1 cellular context compared by ENCODE assay signal in genomic region chr17:75326587-75326955, GRCh38.
A peak's percentile ranks its signal among the peaks of the same experiment; 100 is the strongest.
TF ChIP-seq lines count a peak whose summit lies in the region.

No MANE protein-coding gene starts in this region.

TF ChIP-seq in HepG2, 621 proteins besides CTCF, POLR2A, EP300 and RAD21 (continued from another document):
- 0 out of 2 replicates have a peak, but pooled peaks have one; percentile 26 for TF ChIP-seq PAXIP1 (CRISPR knock-in tag; conservative IDR thresholded peaks at IDR 0.05)
- TF ChIP-seq ZNF720 (CRISPR knock-in tag; IDR thresholded peaks at IDR 0.05) = no peak
